In the genomic region with DNA sequence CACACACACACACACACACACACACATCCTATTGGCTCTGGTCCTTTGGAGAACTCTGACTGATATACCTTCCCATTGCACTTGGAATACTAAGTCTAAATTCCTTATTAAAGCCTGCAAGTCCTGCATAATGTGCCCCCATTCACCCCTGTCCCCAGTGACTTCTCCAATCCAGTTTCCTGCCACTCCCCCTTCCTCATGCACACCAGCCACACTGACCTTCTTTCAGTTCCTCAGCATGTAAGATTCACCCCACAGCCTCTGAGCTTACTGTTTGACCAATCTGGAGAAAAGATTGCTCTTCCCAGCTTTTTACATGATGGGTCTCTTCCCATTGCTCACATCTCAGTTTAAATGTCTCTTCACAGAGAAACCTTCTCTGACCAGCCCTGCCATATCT, we compare ENCODE assay signal across 15 cellular contexts.
"Had no signal": no experiment of that assay in that cellular context is flagged by ENCODE, and none has a peak within 500 bp of the region (broad histone marks: within the 10 kb centered on the region; RNA-seq: fewer than 3 reads in every experiment).

No MANE protein-coding gene starts in this region.

- H3K9me3 ChIP-seq: gastrocnemius medialis, left lung, stomach, thoracic aorta had no signal

- DNase-seq: activated CD4-positive, alpha-beta memory T cell treated with anti-CD3 and anti-CD28 coated beads, Interleukin-2, amount 10 ng/mL, durations not matched to agents 7 days and 5 days; activated gamma-delta T cell; activated T-cell treated with anti-CD3 and anti-CD28 coated beads, Interleukin-2, amount 50 U/mL, for 48 hours; amygdala; brain microvascular endothelial cell; effector memory CD4-positive, alpha-beta T cell; gastrocnemius medialis; islet precursor cell; left lung; stimulated activated CD4-positive, alpha-beta T cell treated with anti-CD3 and anti-CD28 coated beads, Interleukin-4, amount 100 ng/mL, for 24 hours; stomach had no signal

- H3K27me3 ChIP-seq: brain microvascular endothelial cell, gastrocnemius medialis, left lung, stomach had no signal

- H3K4me3 ChIP-seq: gastrocnemius medialis, left lung, stomach, thoracic aorta had no signal

- H3K27ac ChIP-seq: brain microvascular endothelial cell, epithelial cell of prostate, gastrocnemius medialis, left lung, stomach, thoracic aorta had no signal

- H3K4me1 ChIP-seq: gastrocnemius medialis, left lung, stomach had no signal

- H3K36me3 ChIP-seq: brain microvascular endothelial cell, gastrocnemius medialis, left lung, stomach, thoracic aorta had no signal

- ATAC-seq: activated CD4-positive, CD25-positive, alpha-beta regulatory T cell treated with anti-CD3 and anti-CD28 coated beads, Interleukin-2, amount 50 U/mL, for 24 hours; natural killer cell treated with Interleukin-12 subunit alpha and Interleukin-12 subunit beta and Interleukin-15 and Interleukin-18, amount 100 ng/mL, for 72 hours had no signal
